In the genomic region with DNA sequence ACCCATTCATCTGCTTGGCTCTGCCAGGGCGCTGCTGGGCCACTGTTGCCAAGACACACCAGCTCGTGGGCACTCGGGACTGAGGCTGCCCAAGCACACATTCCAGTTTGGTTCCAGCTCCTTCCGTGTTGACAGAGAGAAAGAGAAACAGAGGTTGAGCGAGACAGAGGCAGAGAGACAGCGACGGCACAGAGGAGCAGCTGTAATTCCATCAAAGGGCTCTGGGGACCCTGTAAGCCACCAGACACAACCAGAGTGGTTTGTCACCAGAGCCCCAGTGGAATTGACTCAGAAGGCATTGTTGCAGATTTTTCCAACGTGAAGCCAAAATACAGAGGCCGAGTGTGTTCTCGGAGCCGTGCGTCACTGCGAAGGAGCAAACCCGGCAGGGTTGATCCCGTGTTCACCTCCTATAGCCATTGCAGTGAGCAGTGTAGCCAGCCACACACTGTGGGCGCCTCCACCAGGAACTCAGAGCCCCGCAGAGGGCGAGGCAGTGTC, we compare ENCODE assay signal across 8 cellular contexts. TPM values are rescaled to one million over a fixed set of nuclear protein-coding genes. Genes with fewer than 3 reads are reported as not detected.
DNase-seq lines count a peak whose midpoint lies in the region; ATAC-seq and TF ChIP-seq lines count a peak whose summit lies in the region.

No MANE protein-coding gene starts in this region.

- TF ChIP-seq CTCF in Caco-2 (IDR thresholded peaks at IDR 0.05; ENCODE audit: insufficient read depth in 1 of 2, low read depth in 1 of 2, low read length in 1 of 2, severe bottlenecking in 1 of 2, unreplicated experiment in 1 of 2) (peak in 1 of 2 experiments; percentile 9), coronary artery (IDR thresholded peaks at IDR 0.05) (no peak), omental fat pad (IDR thresholded peaks at IDR 0.05) (no peak)

- no peaks in the 10 kb centered on the region for H3K36me3 Mint-ChIP-seq in Caco-2 (ENCODE audit: insufficient read depth, unreplicated experiment)

- H3K9me3 Mint-ChIP-seq in Caco-2 (ENCODE audit: unreplicated experiment) = no peaks in the 10 kb centered on the region

- H3K4me3 Mint-ChIP-seq in Caco-2 (ENCODE audit: unreplicated experiment) = no peak overlapping the region

- H3K4me1 Mint-ChIP-seq in Caco-2 (ENCODE audit: low read depth, unreplicated experiment) = peaks cover 30% of the 10 kb centered on the region

- H3K27me3 ChIP-seq in Caco-2 (replicated peaks; ENCODE audit: control insufficient read depth, insufficient read depth, low read length) = no peaks in the 10 kb centered on the region

- H3K27me3 Mint-ChIP-seq in Caco-2 (ENCODE audit: insufficient read depth, unreplicated experiment) = no peaks in the 10 kb centered on the region

- H3K4me1 ChIP-seq in Caco-2 = peaks cover 10% of the 10 kb centered on the region

- H3K27ac ChIP-seq in coronary artery = peak overlapping the region; percentile 61 to 69

- H3K36me3 ChIP-seq in Caco-2 (ENCODE audit: control insufficient read depth, insufficient read depth, low read length) = no peaks in the 10 kb centered on the region

- no peak overlapping the region for H3K4me3 ChIP-seq in Caco-2 (ENCODE audit: low read depth, low read length)
- H3K4me3 ChIP-seq in coronary artery = peak overlapping the region; percentile 52

- CTCF ChIA-PET in Caco-2 (lab: Charles Lee) = interaction anchor here (0.5 kb wide), 1 partner anchor 10 kb away, joined by 3 read pairs; no protein-coding TSS in a partner anchor

- POLR2A ChIA-PET in Caco-2 (lab: Charles Lee) = no interaction called here

- intact Hi-C loops in Caco-2 (cut with micrococcal nuclease; ENCODE audit: unreplicated experiment) = loop anchor here (10.0 kb wide), 1 partner anchor 164 kb away; no protein-coding TSS in a partner anchor

- no peak for DNase-seq in Caco-2
- DNase-seq in NCI-H1694 (lab: John Stamatoyannopoulos, UW) = peak; percentile 44
- DNase-seq in coronary artery (ENCODE audit: low spot score) = peak; percentile 75
- DNase-seq in occipital lobe (lab: John Stamatoyannopoulos, UW) = peak; percentile 41
- no peak for DNase-seq in stimulated activated naive CD4-positive, alpha-beta T cell (lab: John Stamatoyannopoulos, UW)
- no peak for DNase-seq in omental fat pad (ENCODE audit: low spot score)
- no peak for DNase-seq in GF-D8 (lab: John Stamatoyannopoulos, UW)

- H3K9me3 ChIP-seq in Caco-2 = no peaks in the 10 kb centered on the region

- peak overlapping the region; percentile 66 for H3K27ac Mint-ChIP-seq in Caco-2 (ENCODE audit: unreplicated experiment)

- ATAC-seq in HG03378 (IDR thresholded peaks at IDR 0.05; ENCODE audit: unreplicated experiment) (no peak), omental fat pad (ENCODE audit: low FRiP score) (no peak)

- BruUV-seq in Caco-2 (replicated peaks; lab: Mats Ljungman, UMichigan) = no TSS peak

RNA-seq across cellular contexts. Expression of gene SYF2, which starts 33.5 kb away (rescaled TPM):
- 31.5 and 32.3 TPM in 2 replicates for total RNA-seq in Caco-2 (2022)
- 33.4 TPM for total RNA-seq in occipital lobe
- total RNA-seq in omental fat pad = 10 to 100 TPM; 37.0 to 57.4 (median 47.4) TPM

RNA-seq across cellular contexts. Expression of gene RSRP1, which starts 48.5 kb away (rescaled TPM):
- 61.1 and 69.8 TPM in 2 replicates for total RNA-seq in Caco-2 (2022)
- total RNA-seq in occipital lobe = 62.2 TPM
- 100 to 1,000 TPM in 2 of 4 donors, 10 to 100 TPM in 2; 98.7 to 236 (median 103) TPM for total RNA-seq in omental fat pad

Comparison
In these comparisons a context has a peak if more than half of its experiments do, and no peak if none do; other contexts are left out.
1. DNase-seq: peak in NCI-H1694 (single experiment), coronary artery (single experiment) and occipital lobe (single experiment); none in Caco-2 (0 of 2), stimulated activated naive CD4-positive, alpha-beta T cell (0 of 6), omental fat pad (single experiment) and GF-D8 (single experiment).